Comparison of ENCODE assay signal across 15 cellular contexts in the genomic region with DNA sequence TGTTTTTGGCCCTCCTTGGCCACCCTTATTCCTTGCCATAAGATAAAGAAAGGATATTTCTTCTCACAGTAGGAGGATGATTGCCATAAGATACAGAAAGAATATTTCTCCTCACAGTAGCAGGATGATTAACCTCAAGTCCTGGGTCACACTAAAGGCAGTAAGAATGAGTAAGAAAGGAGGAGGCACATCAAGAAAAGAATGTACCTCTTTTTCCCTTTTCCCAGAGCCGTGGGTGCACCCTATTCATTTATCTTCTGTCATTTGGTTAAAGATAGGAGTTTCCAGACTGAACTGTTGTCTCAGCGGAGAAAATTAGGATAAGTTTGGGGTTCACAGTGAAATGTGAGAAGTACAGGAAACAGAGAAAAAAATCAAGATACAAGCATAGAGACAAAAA.
"Had no signal": no experiment of that assay in that cellular context is flagged by ENCODE, and none has a peak within 500 bp of the region (broad histone marks: within the 10 kb centered on the region; RNA-seq: fewer than 3 reads in every experiment).

No MANE protein-coding gene starts in this region.

- H3K27ac Mint-ChIP-seq: mesothelial cell of epicardium, WTC11 had no signal

- H3K36me3 Mint-ChIP-seq: mesothelial cell of epicardium had no signal

- H3K27me3 ChIP-seq: brain microvascular endothelial cell, thyroid gland had no signal

- H3K4me1 ChIP-seq: lower lobe of right lung, thyroid gland had no signal

- DNase-seq: activated CD4-positive, alpha-beta T cell treated with anti-CD3 and anti-CD28 coated beads, Interleukin-2, amount 50 U/mL, for 1 hour; amygdala; brain microvascular endothelial cell; cerebellar nuclear complex; dermis blood vessel endothelial cell; erythroblast; glutamatergic neuron; lower lobe of right lung; stimulated activated CD4-positive, alpha-beta T cell treated with anti-CD3 and anti-CD28 coated beads, Interleukin-15, amount 100 ng/mL, for 24 hours; stimulated activated CD4-positive, alpha-beta T cell treated with anti-CD3 and anti-CD28 coated beads, Interleukin-4, amount 100 ng/mL, for 24 hours; T-helper 9 cell; thyroid gland had no signal

- H3K4me3 ChIP-seq: lower lobe of right lung, thyroid gland had no signal

- H3K9me3 ChIP-seq: lower lobe of right lung, thyroid gland had no signal

- H3K27ac ChIP-seq: brain microvascular endothelial cell, lower lobe of right lung, thyroid gland had no signal

- H3K4me3 Mint-ChIP-seq: mesothelial cell of epicardium, WTC11 had no signal

- FAIRE-seq: urothelium cell line had no signal

- ATAC-seq: lower lobe of right lung, WTC11 had no signal

- H3K36me3 ChIP-seq: brain microvascular endothelial cell, thyroid gland had no signal

- H3K4me1 Mint-ChIP-seq: WTC11 had no signal
